ENCODE assay signal across 8 cellular contexts in genomic region chr1:45519774-45520173, GRCh38. TPM values are rescaled to one million over a fixed set of nuclear protein-coding genes. Genes with fewer than 3 reads are reported as not detected.
DNase-seq lines count a peak whose midpoint lies in the region; ATAC-seq and TF ChIP-seq lines count a peak whose summit lies in the region.
"Not testable (repeated sequence)": the region's sequence is repeated elsewhere in the genome, so short reads cannot be mapped to it uniquely, and the experiment has no call there.

No MANE protein-coding gene starts in this region.

- TF ChIP-seq CTCF in A673 (conservative IDR thresholded peaks at IDR 0.05; ENCODE audit: low read depth, low read length); GM12864 (IDR thresholded peaks at IDR 0.05; ENCODE audit: low read depth, low read length, missing control alignments); astrocyte of the spinal cord (IDR thresholded peaks at IDR 0.05; ENCODE audit: low read depth, low read length); epithelial cell of proximal tubule (conservative IDR thresholded peaks at IDR 0.05; ENCODE audit: low read depth, low read length): not testable (repeated sequence)

- not testable (repeated sequence) for H3K9me3 ChIP-seq in A673 (ENCODE audit: low read depth, low read length, poor library complexity, severe bottlenecking); NT2/D1 (ENCODE audit: insufficient read depth, low read length); skeletal muscle satellite cell (replicated peaks; ENCODE audit: low read length)

- H3K27me3 ChIP-seq in A673 (replicated peaks; ENCODE audit: insufficient read depth, low read depth, low read length, poor library complexity); NT2/D1 (ENCODE audit: insufficient read depth, insufficient read length); skeletal muscle satellite cell (ENCODE audit: control insufficient read depth, insufficient read depth, low read length): not testable (repeated sequence)

- H3K4me3 Mint-ChIP-seq in activated CD4-positive, alpha-beta memory T cell treated with anti-CD3 and anti-CD28 coated beads for 36 hours, result peak overlapping the region; percentile 94
- H3K4me3 Mint-ChIP-seq in memory B cell, result peak overlapping the region; percentile 87

- H3K27ac ChIP-seq in A673 (ENCODE audit: low read depth, low read length, poor library complexity, severe bottlenecking), result not testable (repeated sequence)

- DNase-seq in A673 (ENCODE audit: low spot score); GM12864 (ENCODE audit: low read depth); NT2/D1 (ENCODE audit: low read depth, low spot score); activated CD4-positive, alpha-beta memory T cell treated with anti-CD3 and anti-CD28 coated beads for 36 hours; astrocyte of the spinal cord (ENCODE audit: low read depth, low spot score); epithelial cell of proximal tubule (ENCODE audit: low read depth); memory B cell (ENCODE audit: low spot score in 2 of 2): not testable (repeated sequence)

- H3K4me3 ChIP-seq in A673 (ENCODE audit: low read depth, low read length, poor library complexity, severe bottlenecking) (peak overlapping the region; percentile 91), GM12864 (ENCODE audit: low read depth, low read length) (peak overlapping the region; percentile 91), NT2/D1 (ENCODE audit: insufficient read length, low read depth) (peak overlapping the region; percentile 58), astrocyte of the spinal cord (ENCODE audit: low read depth, low read length) (peak overlapping the region; percentile 16), epithelial cell of proximal tubule (ENCODE audit: low read depth, low read length) (peak overlapping the region; percentile 34), skeletal muscle satellite cell (ENCODE audit: low read length) (peak overlapping the region; percentile 97)

- peaks cover 39% of the 10 kb centered on the region for H3K36me3 Mint-ChIP-seq in activated CD4-positive, alpha-beta memory T cell treated with anti-CD3 and anti-CD28 coated beads for 36 hours
- H3K36me3 Mint-ChIP-seq in memory B cell, result peaks cover 19% of the 10 kb centered on the region

- H3K4me1 ChIP-seq in A673 (ENCODE audit: insufficient read depth, low read length, poor library complexity, severe bottlenecking) (peaks cover 30% of the 10 kb centered on the region), skeletal muscle satellite cell (ENCODE audit: control insufficient read depth, insufficient read depth, low read length) (peaks cover 24% of the 10 kb centered on the region)
- H3K4me1 ChIP-seq in NT2/D1 (ENCODE audit: insufficient read depth, insufficient read length), result not testable (repeated sequence)

- H3K36me3 ChIP-seq in A673 (ENCODE audit: insufficient read depth, low read length, poor library complexity, severe bottlenecking), result peaks cover 42% of the 10 kb centered on the region
- H3K36me3 ChIP-seq in NT2/D1 (ENCODE audit: insufficient read depth, insufficient read length, low read length), result peaks cover 58% of the 10 kb centered on the region
- H3K36me3 ChIP-seq in skeletal muscle satellite cell (ENCODE audit: insufficient read depth, low read length), result peaks cover 28% of the 10 kb centered on the region

- not testable (repeated sequence) for H3K27me3 Mint-ChIP-seq in activated CD4-positive, alpha-beta memory T cell treated with anti-CD3 and anti-CD28 coated beads for 36 hours; memory B cell

- peak overlapping the region; percentile 95 for H3K4me2 ChIP-seq in skeletal muscle satellite cell (ENCODE audit: low read length)

- H3K27ac Mint-ChIP-seq in activated CD4-positive, alpha-beta memory T cell treated with anti-CD3 and anti-CD28 coated beads for 36 hours, result not testable (repeated sequence)
- peak overlapping the region; percentile 88 for H3K27ac Mint-ChIP-seq in memory B cell

- intact Hi-C loops in A673 (cut with micrococcal nuclease; ENCODE audit: unreplicated experiment), result not testable (repeated sequence)
- intact Hi-C loops in activated CD4-positive, alpha-beta memory T cell treated with anti-CD3 and anti-CD28 coated beads for 36 hours (cut with micrococcal nuclease), result loop anchor here (2.0 kb wide), 1 partner anchor 51 kb away; no protein-coding TSS in a partner anchor

- in situ Hi-C loops in astrocyte of the spinal cord (cut with HindIII; ENCODE audit: low sequenced_read_pairs), result not testable (repeated sequence)

- not testable (repeated sequence) for ATAC-seq in memory B cell (ENCODE audit: low read depth)

- H3K9ac ChIP-seq in NT2/D1 (ENCODE audit: insufficient read length, low read depth), result not testable (repeated sequence)
- H3K9ac ChIP-seq in skeletal muscle satellite cell (ENCODE audit: low read depth, low read length), result peak overlapping the region; percentile 54

- POLR2A ChIA-PET in A673 (lab: Charles Lee; ENCODE audit: low non-redundant PET), result not testable (repeated sequence)
- POLR2A ChIA-PET in activated CD4-positive, alpha-beta memory T cell treated with anti-CD3 and anti-CD28 coated beads for 36 hours (lab: Charles Lee), result interaction anchor here (1.2 to 2.8 kb wide), 3 partner anchors 25 to 180 kb away, joined by 3 to 50 read pairs (median 3); partner anchors contain the start of genes NASP and TOE1

- CTCF ChIA-PET in A673 (lab: Charles Lee), result not testable (repeated sequence)
- CTCF ChIA-PET in activated CD4-positive, alpha-beta memory T cell treated with anti-CD3 and anti-CD28 coated beads for 36 hours (lab: Charles Lee), result interaction anchor here (0.6 to 5.3 kb wide), 5 partner anchors 9 to 505 kb away, joined by 3 to 58 read pairs (median 3); no protein-coding TSS in a partner anchor

- H3K9me3 Mint-ChIP-seq in activated CD4-positive, alpha-beta memory T cell treated with anti-CD3 and anti-CD28 coated beads for 36 hours; memory B cell: not testable (repeated sequence)

- BruUV-seq in A673 (replicated peaks; lab: Mats Ljungman, UMichigan), result not testable (repeated sequence)

- H3K4me1 Mint-ChIP-seq in activated CD4-positive, alpha-beta memory T cell treated with anti-CD3 and anti-CD28 coated beads for 36 hours (ENCODE audit: low read depth), result peaks cover 55% of the 10 kb centered on the region
- H3K4me1 Mint-ChIP-seq in memory B cell, result peaks cover 21% of the 10 kb centered on the region

RNA-seq across cellular contexts. Expression of gene PRDX1, which starts 1.9 kb away (rescaled TPM):
- 947 and 1,108 TPM in 2 replicates for total RNA-seq in A673 (2021)
- total RNA-seq in activated CD4-positive, alpha-beta memory T cell treated with anti-CD3 and anti-CD28 coated beads for 36 hours, result 100 to 1,000 TPM; 479 to 481 TPM
- total RNA-seq in epithelial cell of proximal tubule, result 824 and 1,060 TPM in 2 replicates
- 504 and 574 TPM in 2 replicates for total RNA-seq in skeletal muscle satellite cell (2012; rRNA removed)

RNA-seq across cellular contexts. Expression of gene MMACHC, which starts 19.7 kb away (rescaled TPM):
- total RNA-seq in A673 (2021) (14.4 and 16.2 TPM in 2 replicates), epithelial cell of proximal tubule (5.1 and 7.8 TPM in 2 replicates)
- total RNA-seq in activated CD4-positive, alpha-beta memory T cell treated with anti-CD3 and anti-CD28 coated beads for 36 hours, result 1 to 10 TPM; 6.0 to 6.2 TPM
- total RNA-seq in skeletal muscle satellite cell (2012; rRNA removed), result 4.8 and 6.1 TPM in 2 replicates

RNA-seq across cellular contexts. Expression of gene CCDC163, which starts 19.9 kb away (rescaled TPM):
- 2.3 and 2.5 TPM in 2 replicates for total RNA-seq in A673 (2021)
- 1 to 10 TPM; 5.1 to 5.7 TPM for total RNA-seq in activated CD4-positive, alpha-beta memory T cell treated with anti-CD3 and anti-CD28 coated beads for 36 hours
- total RNA-seq in epithelial cell of proximal tubule, result 0.69 and 1.7 TPM in 2 replicates
- total RNA-seq in skeletal muscle satellite cell (2012; rRNA removed), result 1.5 and 1.7 TPM in 2 replicates

RNA-seq across cellular contexts. Expression of gene TESK2, which starts 28.8 kb away (rescaled TPM):
- total RNA-seq in A673 (2021), result 0.75 and 2.7 TPM in 2 replicates
- total RNA-seq in activated CD4-positive, alpha-beta memory T cell treated with anti-CD3 and anti-CD28 coated beads for 36 hours, result 1 to 10 TPM; 4.6 to 6.0 TPM
- total RNA-seq in epithelial cell of proximal tubule, result 1.1 and 2.9 TPM in 2 replicates
- total RNA-seq in skeletal muscle satellite cell (2012; rRNA removed), result 0.22 and 0.51 TPM in 2 replicates

RNA-seq across cellular contexts. Expression of gene AKR1A1, which starts 30.9 kb away (rescaled TPM):
- total RNA-seq in A673 (2021), result 183 and 189 TPM in 2 replicates
- 100 to 1,000 TPM; 184 TPM for total RNA-seq in activated CD4-positive, alpha-beta memory T cell treated with anti-CD3 and anti-CD28 coated beads for 36 hours
- total RNA-seq in epithelial cell of proximal tubule, result 122 and 135 TPM in 2 replicates
- total RNA-seq in skeletal muscle satellite cell (2012; rRNA removed), result 131 and 139 TPM in 2 replicates

Comparison
In these comparisons a context has a peak if more than half of its experiments do, and no peak if none do; other contexts are left out.
1. H3K4me3 ChIP-seq: peak in every context shown above with its lines; median percentile 97 in skeletal muscle satellite cell; 91 in A673; 91 in GM12864; 58 in NT2/D1; 34 in epithelial cell of proximal tubule; 16 in astrocyte of the spinal cord.